In genomic region chr2:109470121-109470921, GRCh38 we compare ENCODE assay signal across 9 cellular contexts.
DNase-seq lines count a peak whose midpoint lies in the region; ATAC-seq and TF ChIP-seq lines count a peak whose summit lies in the region.
"Had no signal": no experiment of that assay in that cellular context is flagged by ENCODE, and none has a peak within 500 bp of the region (broad histone marks: within the 10 kb centered on the region; RNA-seq: fewer than 3 reads in every experiment).

No MANE protein-coding gene starts in this region.

- peak; percentile 67 for ATAC-seq in GM19452 (IDR thresholded peaks at IDR 0.05; ENCODE audit: unreplicated experiment)

- H3K27ac ChIP-seq in smooth muscle cell (ENCODE audit: low read depth): peak overlapping the region; percentile 75
- H3K27ac ChIP-seq: upper lobe of left lung had no signal

- H2AFZ ChIP-seq in smooth muscle cell (ENCODE audit: low read depth): no peak overlapping the region

- TF ChIP-seq CTCF in epithelial cell of esophagus (IDR thresholded peaks at IDR 0.05; ENCODE audit: insufficient read depth, low read depth, low read length, missing control alignments) (no peak), smooth muscle cell (IDR thresholded peaks at IDR 0.05; ENCODE audit: borderline replicate concordance, insufficient read depth, poor library complexity, severe bottlenecking) (no peak)

- 26% methylated on average over 8 of the region's 8 CpGs for WGBS in smooth muscle cell (ENCODE audit: low lambda C conversion rate)

- no peaks in the 10 kb centered on the region for H3K27me3 ChIP-seq in smooth muscle cell (ENCODE audit: low read depth)
- H3K27me3 ChIP-seq: upper lobe of left lung had no signal

- H4K20me1 ChIP-seq in smooth muscle cell (ENCODE audit: low read depth): no peaks in the 10 kb centered on the region

- peak; percentile 69 for DNase-seq in LHCN-M2 (ENCODE audit: low read depth)
- DNase-seq in epithelial cell of esophagus (ENCODE audit: low read depth): peak; percentile 90
- peak; percentile 8 for DNase-seq in smooth muscle cell (lab: John Stamatoyannopoulos, UW; ENCODE audit: unreplicated experiment)
- no peak for DNase-seq in erythroblast (lab: John Stamatoyannopoulos, UW)
- DNase-seq in Ammon's horn (ENCODE audit: low spot score): no peak
- no peak for DNase-seq in NCI-H1105 treated with DMSO at 0.1 percent for 48 hours (lab: John Stamatoyannopoulos, UW)
- no peak for DNase-seq in HuH-7.5 (ENCODE audit: low spot score)
- DNase-seq: upper lobe of left lung had no signal

- no peaks in the 10 kb centered on the region for H3K36me3 ChIP-seq in smooth muscle cell (ENCODE audit: low read depth)
- H3K36me3 ChIP-seq: upper lobe of left lung had no signal

- H3K4me1 ChIP-seq in smooth muscle cell (ENCODE audit: low read depth): peaks cover 12% of the 10 kb centered on the region

- no peak overlapping the region for H3K4me3 ChIP-seq in epithelial cell of esophagus (ENCODE audit: low read length)
- no peak overlapping the region for H3K4me3 ChIP-seq in smooth muscle cell
- H3K4me3 ChIP-seq: upper lobe of left lung had no signal

- peaks cover 20% of the 10 kb centered on the region for H3F3A ChIP-seq in smooth muscle cell (ENCODE audit: low read depth)

- H3K9me3 ChIP-seq in smooth muscle cell (replicated peaks; ENCODE audit: low read depth): no peaks in the 10 kb centered on the region
- H3K9me3 ChIP-seq: upper lobe of left lung had no signal

- H3K9ac ChIP-seq in smooth muscle cell (ENCODE audit: low read depth): peak overlapping the region; percentile 15

- no peak for TF ChIP-seq POLR2A in erythroblast (IDR thresholded peaks at IDR 0.05; ENCODE audit: low read length)

- no peaks in the 10 kb centered on the region for H3K79me2 ChIP-seq in smooth muscle cell (ENCODE audit: low read depth)

- peak overlapping the region; percentile 34 for H3K4me2 ChIP-seq in smooth muscle cell

Comparison
In these comparisons a context has a peak if more than half of its experiments do, and no peak if none do; other contexts are left out.
1. DNase-seq: peak in LHCN-M2 (single experiment), epithelial cell of esophagus (single experiment) and smooth muscle cell (single experiment); none in erythroblast (0 of 2), Ammon's horn (single experiment), NCI-H1105 treated with DMSO at 0.1 percent for 48 hours (single experiment) and HuH-7.5 (single experiment).